Comparison of ENCODE assay signal across 22 cellular contexts in the genomic region with DNA sequence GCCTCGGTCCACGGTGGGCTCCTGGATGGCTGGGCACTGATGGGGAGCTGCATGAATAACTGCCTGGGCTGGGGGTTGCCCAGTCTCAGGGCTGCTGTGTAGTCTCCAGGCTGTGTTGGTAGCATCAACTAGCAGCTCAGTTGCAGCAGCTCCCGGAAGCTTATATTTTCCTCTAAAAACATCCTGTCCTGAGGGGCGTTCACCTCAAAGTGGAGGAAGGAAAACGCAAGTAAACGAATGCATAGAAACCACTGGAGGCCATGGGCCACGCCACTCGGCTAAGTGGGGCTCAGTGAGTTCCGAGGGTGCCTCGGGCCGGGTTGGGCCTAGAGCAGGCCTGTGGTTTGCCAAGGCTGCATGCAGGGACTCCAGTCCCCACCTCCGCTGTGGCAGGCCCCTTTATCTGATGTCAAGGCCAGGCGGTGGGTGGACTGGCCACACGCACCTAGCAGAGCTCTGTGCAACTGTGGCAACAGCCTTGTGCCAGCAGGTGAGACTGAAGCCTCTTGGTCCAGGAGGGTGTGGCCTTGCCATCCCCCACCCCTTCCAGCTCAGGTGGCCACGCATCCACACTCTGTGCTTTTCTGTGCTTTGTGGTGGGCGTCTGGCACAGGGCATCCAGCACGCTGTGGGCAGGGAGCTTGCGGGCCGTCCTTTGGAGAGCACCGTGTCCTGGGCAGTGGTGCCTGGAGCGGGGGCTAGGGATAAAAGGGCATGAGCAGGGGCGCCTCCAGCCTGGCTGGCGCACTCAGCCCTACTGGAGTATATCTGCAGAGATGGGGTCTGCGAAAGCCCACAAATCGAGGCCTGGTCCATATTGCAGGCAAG. TPM values are rescaled to one million over a fixed set of nuclear protein-coding genes. Genes with fewer than 3 reads are reported as not detected.
DNase-seq lines count a peak whose midpoint lies in the region; ATAC-seq, FAIRE-seq and TF ChIP-seq lines count a peak whose summit lies in the region.
"Had no signal": no experiment of that assay in that cellular context is flagged by ENCODE, and none has a peak within 500 bp of the region (broad histone marks: within the 10 kb centered on the region; RNA-seq: fewer than 3 reads in every experiment).

No MANE protein-coding gene starts in this region.

- no peaks in the 10 kb centered on the region for H3K27me3 ChIP-seq in Peyer's patch
- H3K27me3 ChIP-seq: ascending aorta, heart left ventricle, transverse colon had no signal

- no peak overlapping the region for H3K27ac Mint-ChIP-seq in activated CD8-positive, alpha-beta memory T cell treated with anti-CD3 and anti-CD28 coated beads, Interleukin-2, amount 10 ng/mL, durations not matched to agents 7 days and 5 days
- H3K27ac Mint-ChIP-seq in activated naive CD8-positive, alpha-beta T cell treated with anti-CD3 and anti-CD28 coated beads, Interleukin-2, amount 10 ng/mL, durations not matched to agents 7 days and 5 days, result peak overlapping the region; percentile 83
- peak overlapping the region; percentile 54 for H3K27ac Mint-ChIP-seq in nephron progenitor cell
- H3K27ac Mint-ChIP-seq: mesothelial cell of epicardium had no signal

- peaks cover 56% of the 10 kb centered on the region for H3K4me1 Mint-ChIP-seq in activated CD8-positive, alpha-beta memory T cell treated with anti-CD3 and anti-CD28 coated beads, Interleukin-2, amount 10 ng/mL, durations not matched to agents 7 days and 5 days
- peaks cover 91% of the 10 kb centered on the region for H3K4me1 Mint-ChIP-seq in activated naive CD8-positive, alpha-beta T cell treated with anti-CD3 and anti-CD28 coated beads, Interleukin-2, amount 10 ng/mL, durations not matched to agents 7 days and 5 days
- peaks cover 20% of the 10 kb centered on the region for H3K4me1 Mint-ChIP-seq in nephron progenitor cell

- H3K36me3 Mint-ChIP-seq in activated CD8-positive, alpha-beta memory T cell treated with anti-CD3 and anti-CD28 coated beads, Interleukin-2, amount 10 ng/mL, durations not matched to agents 7 days and 5 days, result peaks cover 6% of the 10 kb centered on the region
- peaks cover 14% of the 10 kb centered on the region for H3K36me3 Mint-ChIP-seq in activated naive CD8-positive, alpha-beta T cell treated with anti-CD3 and anti-CD28 coated beads, Interleukin-2, amount 10 ng/mL, durations not matched to agents 7 days and 5 days
- H3K36me3 Mint-ChIP-seq in nephron progenitor cell (ENCODE audit: low read depth), result peaks cover 12% of the 10 kb centered on the region
- H3K36me3 Mint-ChIP-seq: mesothelial cell of epicardium had no signal

- ATAC-seq in activated CD8-positive, alpha-beta memory T cell treated with anti-CD3 and anti-CD28 coated beads, Interleukin-2, amount 10 ng/mL, durations not matched to agents 7 days and 5 days, result no peak
- peak; percentile 22 for ATAC-seq in activated naive CD8-positive, alpha-beta T cell treated with anti-CD3 and anti-CD28 coated beads, Interleukin-2, amount 10 ng/mL, durations not matched to agents 7 days and 5 days (ENCODE audit: low read depth)
- ATAC-seq: A549, heart left ventricle, sciatic nerve had no signal

- CTCF ChIA-PET in activated CD8-positive, alpha-beta memory T cell treated with anti-CD3 and anti-CD28 coated beads, Interleukin-2, amount 10 ng/mL, durations not matched to agents 7 days and 5 days (lab: Charles Lee), result interaction anchor here (0.6 to 5.0 kb wide), 7 partner anchors 8 to 90 kb away, joined by 3 to 44 read pairs (median 3); no protein-coding TSS in a partner anchor

- POLR2A ChIA-PET in activated naive CD8-positive, alpha-beta T cell treated with anti-CD3 and anti-CD28 coated beads, Interleukin-2, amount 10 ng/mL, durations not matched to agents 7 days and 5 days (lab: Charles Lee), result interaction anchor here (0.5 to 10.9 kb wide), 10 partner anchors 8 to 698 kb away, joined by 3 to 174 read pairs (median 5); a partner anchor contains a TSS

- H3K27me3 Mint-ChIP-seq in activated CD8-positive, alpha-beta memory T cell treated with anti-CD3 and anti-CD28 coated beads, Interleukin-2, amount 10 ng/mL, durations not matched to agents 7 days and 5 days, result peaks cover 62% of the 10 kb centered on the region
- H3K27me3 Mint-ChIP-seq in activated naive CD8-positive, alpha-beta T cell treated with anti-CD3 and anti-CD28 coated beads, Interleukin-2, amount 10 ng/mL, durations not matched to agents 7 days and 5 days, result no peaks in the 10 kb centered on the region
- no peaks in the 10 kb centered on the region for H3K27me3 Mint-ChIP-seq in nephron progenitor cell (ENCODE audit: low read depth, poor library complexity)

- peak; percentile 80 for DNase-seq in activated CD8-positive, alpha-beta memory T cell treated with anti-CD3 and anti-CD28 coated beads for 24 hours
- no peak for DNase-seq in activated CD8-positive, alpha-beta memory T cell treated with anti-CD3 and anti-CD28 coated beads, Interleukin-2, amount 10 ng/mL, durations not matched to agents 7 days and 5 days
- DNase-seq in Peyer's patch, result no peak
- DNase-seq in activated naive CD8-positive, alpha-beta T cell treated with anti-CD3 and anti-CD28 coated beads, Interleukin-2, amount 10 ng/mL, durations not matched to agents 7 days and 5 days, result peak; percentile 66
- DNase-seq in nephron progenitor cell, result no peak
- DNase-seq in HT-29 (ENCODE audit: low spot score), result no peak
- DNase-seq in GM19239 (ENCODE audit: insufficient read length, low spot score), result no peak
- DNase-seq in D341Med (ENCODE audit: low spot score), result no peak
- DNase-seq: cortex of kidney, EL, NCI-H187, NCI-H510A, transverse colon had no signal

- peaks cover 0 to 80% (median 37%) of the 10 kb centered on the region in 4 donors for H3K4me1 ChIP-seq in Peyer's patch

- no peak overlapping the region for H3K4me3 Mint-ChIP-seq in activated CD8-positive, alpha-beta memory T cell treated with anti-CD3 and anti-CD28 coated beads, Interleukin-2, amount 10 ng/mL, durations not matched to agents 7 days and 5 days
- peak overlapping the region; percentile 89 for H3K4me3 Mint-ChIP-seq in activated naive CD8-positive, alpha-beta T cell treated with anti-CD3 and anti-CD28 coated beads, Interleukin-2, amount 10 ng/mL, durations not matched to agents 7 days and 5 days
- no peak overlapping the region for H3K4me3 Mint-ChIP-seq in nephron progenitor cell
- H3K4me3 Mint-ChIP-seq: mesothelial cell of epicardium had no signal

- H3K4me3 ChIP-seq in Peyer's patch, result peak overlapping the region in 1 of 4 donors; percentile 26
- H3K4me3 ChIP-seq: A549, ascending aorta, transverse colon had no signal

- no peak for FAIRE-seq in GM19239 (lab: Jason Lieb, UNC)
- FAIRE-seq: A549, H1, keratinocyte, TTC549 had no signal

- H3K27ac ChIP-seq in Peyer's patch, result peak overlapping the region; percentile 17 to 83 (median 36)
- H3K27ac ChIP-seq: A549, ascending aorta had no signal

- H3K9me3 ChIP-seq in Peyer's patch, result no peaks in the 10 kb centered on the region
- H3K9me3 ChIP-seq: A549, ascending aorta, heart left ventricle, transverse colon had no signal

- TF ChIP-seq POLR2A in Peyer's patch (IDR thresholded peaks at IDR 0.05), result no peak

- TF ChIP-seq CTCF in Peyer's patch (IDR thresholded peaks at IDR 0.05), result no peak
- no peak for TF ChIP-seq CTCF in nephron progenitor cell (IDR thresholded peaks at IDR 0.05)

- H3K9me3 Mint-ChIP-seq in activated CD8-positive, alpha-beta memory T cell treated with anti-CD3 and anti-CD28 coated beads, Interleukin-2, amount 10 ng/mL, durations not matched to agents 7 days and 5 days (ENCODE audit: low read depth), result no peaks in the 10 kb centered on the region
- no peaks in the 10 kb centered on the region for H3K9me3 Mint-ChIP-seq in activated naive CD8-positive, alpha-beta T cell treated with anti-CD3 and anti-CD28 coated beads, Interleukin-2, amount 10 ng/mL, durations not matched to agents 7 days and 5 days
- no peaks in the 10 kb centered on the region for H3K9me3 Mint-ChIP-seq in nephron progenitor cell
- H3K9me3 Mint-ChIP-seq: mesothelial cell of epicardium had no signal

- peaks cover 0 to 12% (median 0%) of the 10 kb centered on the region in 3 donors for H3K36me3 ChIP-seq in Peyer's patch

RNA-seq across cellular contexts. Expression of a gene that starts 15.1 kb away (rescaled TPM):
- total RNA-seq in activated CD8-positive, alpha-beta memory T cell treated with anti-CD3 and anti-CD28 coated beads, Interleukin-2, amount 10 ng/mL, durations not matched to agents 7 days and 5 days, result 1 to 10 TPM; 7.0 to 7.9 TPM
- 10 to 100 TPM; 11.8 to 32.2 (median 22.0) TPM for total RNA-seq in Peyer's patch
- 100 to 1,000 TPM; 283 to 315 TPM for total RNA-seq in activated naive CD8-positive, alpha-beta T cell treated with anti-CD3 and anti-CD28 coated beads, Interleukin-2, amount 10 ng/mL, durations not matched to agents 7 days and 5 days
- 23.8 and 28.5 TPM in 2 replicates for total RNA-seq in HT-29 (2014; rRNA removed; shearing (Covaris generic))
- total RNA-seq: HT1080 had no signal

RNA-seq across cellular contexts. Expression of a gene that starts 47.1 kb away (rescaled TPM):
- total RNA-seq in activated CD8-positive, alpha-beta memory T cell treated with anti-CD3 and anti-CD28 coated beads, Interleukin-2, amount 10 ng/mL, durations not matched to agents 7 days and 5 days, result 100 to 1,000 TPM; 172 to 189 TPM
- total RNA-seq in Peyer's patch, result 100 to 1,000 TPM in 3 of 4 donors, 10 to 100 TPM in 1; 89.4 to 155 (median 129) TPM
- 100 to 1,000 TPM; 193 to 206 TPM for total RNA-seq in activated naive CD8-positive, alpha-beta T cell treated with anti-CD3 and anti-CD28 coated beads, Interleukin-2, amount 10 ng/mL, durations not matched to agents 7 days and 5 days
- 82.2 and 87.7 TPM in 2 replicates for total RNA-seq in HT-29 (2014; rRNA removed; shearing (Covaris generic))

Comparison
In these comparisons a context has a peak if more than half of its experiments do, and no peak if none do; other contexts are left out.
1. DNase-seq: peak in activated CD8-positive, alpha-beta memory T cell treated with anti-CD3 and anti-CD28 coated beads for 24 hours (single experiment) and activated naive CD8-positive, alpha-beta T cell treated with anti-CD3 and anti-CD28 coated beads, Interleukin-2, amount 10 ng/mL, durations not matched to agents 7 days and 5 days (single experiment); none in activated CD8-positive, alpha-beta memory T cell treated with anti-CD3 and anti-CD28 coated beads, Interleukin-2, amount 10 ng/mL, durations not matched to agents 7 days and 5 days (single experiment), Peyer's patch (0 of 3), nephron progenitor cell (single experiment), HT-29 (single experiment), GM19239 (single experiment) and D341Med (single experiment).